In genomic region chr10:70293169-70293813, GRCh38 we compare ENCODE assay signal across 14 cellular contexts. TPM values are rescaled to one million over a fixed set of nuclear protein-coding genes. Genes with fewer than 3 reads are reported as not detected.
DNase-seq lines count a peak whose midpoint lies in the region; ATAC-seq and TF ChIP-seq lines count a peak whose summit lies in the region.
"Had no signal": no experiment of that assay in that cellular context is flagged by ENCODE, and none has a peak within 500 bp of the region (broad histone marks: within the 10 kb centered on the region; RNA-seq: fewer than 3 reads in every experiment).

No MANE protein-coding gene starts in this region.

- H3K23ac ChIP-seq in neuronal stem cell (ENCODE audit: low read depth, low read length, poor library complexity) = no peak overlapping the region

- H2BK12ac ChIP-seq in neuronal stem cell (ENCODE audit: low read length) = no peak overlapping the region

- no peaks in the 10 kb centered on the region for H3K79me1 ChIP-seq in neuronal stem cell (ENCODE audit: low read depth, low read length)

- H3K27me3 Mint-ChIP-seq in activated B cell treated with CpG ODN at 0.5 μM for 24 hours = no peaks in the 10 kb centered on the region

- H3K4me2 ChIP-seq in neuronal stem cell (ENCODE audit: insufficient read depth, low read length, poor library complexity, severe bottlenecking) = no peak overlapping the region

- no peak overlapping the region for H4K91ac ChIP-seq in neuronal stem cell (ENCODE audit: low read depth, low read length, poor library complexity)

- no peak overlapping the region for H3K27ac ChIP-seq in neuronal stem cell (replicated peaks; ENCODE audit: low read length)
- no peak overlapping the region for H3K27ac ChIP-seq in psoas muscle
- H3K27ac ChIP-seq: vagina had no signal

- H2AFZ ChIP-seq in neuronal stem cell (ENCODE audit: low read length) = no peak overlapping the region

- no peak overlapping the region for H2AK5ac ChIP-seq in neuronal stem cell (ENCODE audit: low read depth, low read length)

- H3K27me3 ChIP-seq in neuronal stem cell (ENCODE audit: control insufficient read depth in 3 of 3, insufficient read depth in 3 of 3, low read depth in 1 of 3, low read length in 3 of 3) = peaks cover 0 to under 1% (median 0%) of the 10 kb centered on the region in 3 experiments
- H3K27me3 ChIP-seq in psoas muscle (ENCODE audit: insufficient read depth in 3 of 3, low read length in 2 of 3) = no peaks in the 10 kb centered on the region
- H3K27me3 ChIP-seq: BE2C, vagina had no signal

- ATAC-seq in GM18498 (IDR thresholded peaks at IDR 0.05; ENCODE audit: unreplicated experiment) = peak; percentile 93
- peak; percentile 64 for ATAC-seq in HG03045 (IDR thresholded peaks at IDR 0.05; ENCODE audit: unreplicated experiment)
- ATAC-seq in activated B cell treated with CpG ODN at 0.5 μM for 24 hours (ENCODE audit: low read depth) = peak; percentile 87
- ATAC-seq in Right ventricle myocardium inferior = no peak
- ATAC-seq in psoas muscle = no peak

- peak; percentile 77 for DNase-seq in GM20000 (ENCODE audit: low spot score)
- no peak for DNase-seq in activated B cell treated with CpG ODN at 0.5 μM for 24 hours
- DNase-seq in Right ventricle myocardium inferior (ENCODE audit: missing footprints) = no peak
- no peak for DNase-seq in neuronal stem cell (ENCODE audit: low spot score)
- DNase-seq in psoas muscle = no peak
- DNase-seq in retina = no peak
- DNase-seq: activated CD8-positive, alpha-beta memory T cell treated with anti-CD3 and anti-CD28 coated beads for 24 hours; BE2C; effector CD4-positive, alpha-beta T cell; mammary epithelial cell; NCI-H774 had no signal

- H2BK15ac ChIP-seq in neuronal stem cell (ENCODE audit: low read length) = no peak overlapping the region

- H3K36me3 ChIP-seq in neuronal stem cell (replicated peaks in 1 of 2; ENCODE audit: control insufficient read depth in 2 of 2, insufficient read depth in 2 of 2, low read length in 2 of 2) = no peaks in the 10 kb centered on the region
- H3K36me3 ChIP-seq in psoas muscle (ENCODE audit: insufficient read depth in 1 of 2, low read depth in 1 of 2) = no peaks in the 10 kb centered on the region
- H3K36me3 ChIP-seq: BE2C, vagina had no signal

- POLR2A ChIA-PET in activated B cell treated with CpG ODN at 0.5 μM for 24 hours (lab: Charles Lee) = interaction anchor here (0.6 kb wide), 1 partner anchor 24 kb away, joined by 3 read pairs; no protein-coding TSS in a partner anchor

- H3K36me3 Mint-ChIP-seq in activated B cell treated with CpG ODN at 0.5 μM for 24 hours (ENCODE audit: low read depth) = no peaks in the 10 kb centered on the region

- H3K4me1 ChIP-seq in neuronal stem cell (ENCODE audit: control insufficient read depth in 2 of 2, insufficient read depth in 1 of 2, low read depth in 1 of 2, low read length in 2 of 2) = peaks cover 0 to 3% of the 10 kb centered on the region in 2 donors
- H3K4me1 ChIP-seq in psoas muscle = peaks cover 20% of the 10 kb centered on the region
- H3K4me1 ChIP-seq: BE2C had no signal

- H3K4ac ChIP-seq in neuronal stem cell (ENCODE audit: low read length) = no peak overlapping the region

- TF ChIP-seq CTCF in GM20000 (IDR thresholded peaks at IDR 0.05; ENCODE audit: extremely low read depth, missing control alignments) (no peak), activated B cell treated with CpG ODN at 0.5 μM for 24 hours (IDR thresholded peaks at IDR 0.05) (no peak), psoas muscle (IDR thresholded peaks at IDR 0.05) (no peak)

- H3K4me3 Mint-ChIP-seq in activated B cell treated with CpG ODN at 0.5 μM for 24 hours = no peak overlapping the region

- CTCF ChIA-PET in activated B cell treated with CpG ODN at 0.5 μM for 24 hours (lab: Charles Lee) = interaction anchor here (1.0 to 1.5 kb wide), 5 partner anchors 10 to 72 kb away, joined by 3 read pairs; no protein-coding TSS in a partner anchor

- H3K4me3 ChIP-seq in neuronal stem cell (ENCODE audit: low read length in 2 of 2) (no peak overlapping the region), psoas muscle (no peak overlapping the region)
- H3K4me3 ChIP-seq: vagina had no signal

- no peaks in the 10 kb centered on the region for H3K9me3 ChIP-seq in neuronal stem cell (replicated peaks in 1 of 2; ENCODE audit: control insufficient read depth in 2 of 2, insufficient read depth in 1 of 2, low read depth in 1 of 2, low read length in 2 of 2)
- H3K9me3 ChIP-seq in psoas muscle = no peaks in the 10 kb centered on the region
- H3K9me3 ChIP-seq: BE2C, vagina had no signal

- H3K18ac ChIP-seq in neuronal stem cell (ENCODE audit: low read length) = no peak overlapping the region

- H2BK120ac ChIP-seq in neuronal stem cell (ENCODE audit: low read depth, low read length) = no peak overlapping the region

- WGBS in neuronal stem cell (ENCODE audit: extremely low coverage in 2 of 2, insufficient read length in 2 of 2, insufficient replicate concordance in 1 of 2), 2 donors = no CpG with 5 or more reads among the region's 7 CpGs
- WGBS in psoas muscle, 3 donors = 63 to 71% (median 67%) methylated on average over 7 of the region's 7 CpGs

- H3K9ac ChIP-seq in neuronal stem cell (ENCODE audit: low read depth, low read length, poor library complexity) = no peak overlapping the region

- H3K9me3 Mint-ChIP-seq in activated B cell treated with CpG ODN at 0.5 μM for 24 hours = no peaks in the 10 kb centered on the region

- no peak overlapping the region for H3K14ac ChIP-seq in neuronal stem cell (ENCODE audit: low read length)

- intact Hi-C loops in activated B cell treated with CpG ODN at 0.5 μM for 24 hours (cut with micrococcal nuclease) = loop anchor here (1.0 kb wide), 1 partner anchor 38 kb away; no protein-coding TSS in a partner anchor
- intact Hi-C loops in Right ventricle myocardium inferior (cut with DNase I) = no loop called here
- intact Hi-C loops in psoas muscle (cut with DNase I) = no loop called here

- peak overlapping the region; percentile 32 for H3K27ac Mint-ChIP-seq in activated B cell treated with CpG ODN at 0.5 μM for 24 hours

- no peak overlapping the region for H4K8ac ChIP-seq in neuronal stem cell (ENCODE audit: low read depth, low read length)

- H3K4me1 Mint-ChIP-seq in activated B cell treated with CpG ODN at 0.5 μM for 24 hours = peaks cover 11% of the 10 kb centered on the region

- H2BK5ac ChIP-seq in neuronal stem cell (ENCODE audit: low read length) = no peak overlapping the region

RNA-seq across cellular contexts. Expression of gene NPFFR1, which starts 9.5 kb away (rescaled TPM):
- total RNA-seq in activated B cell treated with CpG ODN at 0.5 μM for 24 hours (not detected in 2 replicates), Right ventricle myocardium inferior (not detected), psoas muscle (not detected)
- 0.06 TPM for polyA plus RNA-seq in neuronal stem cell (2013, experiment 1 of 2)
- polyA plus RNA-seq in neuronal stem cell (2013, experiment 2 of 2) = 0.06 TPM
- under 1 TPM in 2 of 3 donors, not detected in 1; under 0.01 to 0.01 TPM for polyA plus RNA-seq in psoas muscle
- total RNA-seq: vagina had no signal

Comparison
In these comparisons a context has a peak if more than half of its experiments do, and no peak if none do; other contexts are left out.
1. ATAC-seq: peak in GM18498 (single experiment), HG03045 (single experiment) and activated B cell treated with CpG ODN at 0.5 μM for 24 hours (single experiment); none in Right ventricle myocardium inferior (single experiment) and psoas muscle (0 of 4).